ENCODE assay signal across 9 cellular contexts in the genomic region with DNA sequence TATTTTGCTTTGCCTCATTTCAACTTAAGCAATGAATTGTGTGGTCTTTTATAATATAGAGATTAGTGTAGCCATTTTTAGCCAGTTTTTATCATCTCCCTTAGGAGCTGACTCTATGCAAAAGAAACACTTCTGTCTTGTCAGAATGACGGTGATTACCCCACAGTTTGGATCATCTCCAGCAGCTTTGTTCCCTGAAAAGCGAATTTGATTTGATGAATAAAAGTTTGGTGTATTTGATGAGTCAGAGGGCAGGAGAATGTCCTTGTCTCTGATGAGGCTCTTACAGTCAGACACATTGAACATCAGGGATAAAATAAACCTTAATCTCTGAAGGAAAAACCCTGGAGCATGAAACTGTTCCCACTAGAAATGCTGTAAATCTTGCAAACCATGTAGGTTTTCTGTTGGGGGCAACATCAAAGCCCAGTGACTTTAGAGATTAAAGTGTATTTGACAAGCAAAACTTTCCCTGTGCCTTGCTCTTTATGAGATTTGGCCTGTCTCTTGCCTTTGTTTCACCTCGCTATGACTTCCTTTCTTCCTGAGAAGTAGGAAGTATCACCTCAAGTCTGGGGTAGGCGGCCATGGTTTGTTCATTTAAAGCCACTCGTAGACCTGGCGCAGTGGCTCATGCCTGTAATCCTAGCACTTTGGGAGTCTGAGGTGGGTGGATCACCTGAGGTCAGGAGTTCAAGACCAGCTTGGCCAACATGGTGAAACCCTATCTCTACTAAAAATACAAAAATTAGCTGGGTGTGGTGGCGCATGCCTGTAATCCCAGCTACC.
DNase-seq lines count a peak whose midpoint lies in the region; ATAC-seq, FAIRE-seq and TF ChIP-seq lines count a peak whose summit lies in the region.
"Had no signal": no experiment of that assay in that cellular context is flagged by ENCODE, and none has a peak within 500 bp of the region (broad histone marks: within the 10 kb centered on the region; RNA-seq: fewer than 3 reads in every experiment).

No MANE protein-coding gene starts in this region.

- H3K27me3 Mint-ChIP-seq in activated T-helper 1 cell treated with anti-CD3 and anti-CD28 coated beads, Interleukin-12 subunit alpha, Interleukin-12 subunit beta, Interleukin-2, Interleukin-4 antibody, amounts not matched to agents 30 ng/mL and 10 ng/mL and 1 ng/mL, durations not matched to agents 14 hours and 24 hours and 36 hours (ENCODE audit: insufficient read depth), result no peaks in the 10 kb centered on the region

- no peak for TF ChIP-seq CTCF in left ventricle myocardium inferior (IDR thresholded peaks at IDR 0.05; ENCODE audit: borderline replicate concordance)

- peak overlapping the region; percentile 54 for H3K27ac ChIP-seq in left ventricle myocardium inferior (replicated peaks)

- H3K4me1 Mint-ChIP-seq in activated T-helper 1 cell treated with anti-CD3 and anti-CD28 coated beads, Interleukin-12 subunit alpha, Interleukin-12 subunit beta, Interleukin-2, Interleukin-4 antibody, amounts not matched to agents 30 ng/mL and 10 ng/mL and 1 ng/mL, durations not matched to agents 14 hours and 24 hours and 36 hours (ENCODE audit: low read depth), result peaks cover 8% of the 10 kb centered on the region

- DNase-seq in Right ventricle myocardium inferior (ENCODE audit: missing footprints) (no peak), cardiac septum (ENCODE audit: low spot score) (no peak), left ventricle myocardium inferior (no peak), urothelium cell line (ENCODE audit: low spot score) (peak; percentile 54), NCI-H2171 (lab: John Stamatoyannopoulos, UW) (no peak), cerebellar cortex (ENCODE audit: low spot score) (no peak)
- DNase-seq in activated T-helper 1 cell treated with anti-CD3 and anti-CD28 coated beads, Interleukin-12 subunit alpha, Interleukin-12 subunit beta, Interleukin-2, Interleukin-4 antibody, amounts not matched to agents 30 ng/mL and 10 ng/mL and 1 ng/mL, durations not matched to agents 14 hours and 24 hours and 36 hours (ENCODE audit: low spot score), result peak; percentile 4
- DNase-seq: esophagus squamous epithelium had no signal

- intact Hi-C loops in Right ventricle myocardium inferior (cut with DNase I), result no loop called here
- intact Hi-C loops in cardiac septum (cut with DNase I), result no loop called here
- intact Hi-C loops in activated T-helper 1 cell treated with anti-CD3 and anti-CD28 coated beads, Interleukin-12 subunit alpha, Interleukin-12 subunit beta, Interleukin-2, Interleukin-4 antibody, amounts not matched to agents 30 ng/mL and 10 ng/mL and 1 ng/mL, durations not matched to agents 14 hours and 24 hours and 36 hours (cut with micrococcal nuclease), result loop anchor here (2.0 to 10.0 kb wide), 4 partner anchors 20 to 456 kb away; no protein-coding TSS in a partner anchor
- intact Hi-C loops in left ventricle myocardium inferior (cut with micrococcal nuclease), result no loop called here

- H3K36me3 Mint-ChIP-seq in activated T-helper 1 cell treated with anti-CD3 and anti-CD28 coated beads, Interleukin-12 subunit alpha, Interleukin-12 subunit beta, Interleukin-2, Interleukin-4 antibody, amounts not matched to agents 30 ng/mL and 10 ng/mL and 1 ng/mL, durations not matched to agents 14 hours and 24 hours and 36 hours (ENCODE audit: low read depth), result peaks cover 2% of the 10 kb centered on the region

- H3K9me3 Mint-ChIP-seq in activated T-helper 1 cell treated with anti-CD3 and anti-CD28 coated beads, Interleukin-12 subunit alpha, Interleukin-12 subunit beta, Interleukin-2, Interleukin-4 antibody, amounts not matched to agents 30 ng/mL and 10 ng/mL and 1 ng/mL, durations not matched to agents 14 hours and 24 hours and 36 hours, result no peaks in the 10 kb centered on the region

- no peaks in the 10 kb centered on the region for H3K27me3 ChIP-seq in left ventricle myocardium inferior (ENCODE audit: low read depth)
- H3K27me3 ChIP-seq: esophagus squamous epithelium had no signal

- ATAC-seq in Right ventricle myocardium inferior (peak; percentile 60), HG03095 (IDR thresholded peaks at IDR 0.05; ENCODE audit: unreplicated experiment) (no peak)

- H3K4me3 Mint-ChIP-seq in activated T-helper 1 cell treated with anti-CD3 and anti-CD28 coated beads, Interleukin-12 subunit alpha, Interleukin-12 subunit beta, Interleukin-2, Interleukin-4 antibody, amounts not matched to agents 30 ng/mL and 10 ng/mL and 1 ng/mL, durations not matched to agents 14 hours and 24 hours and 36 hours, result peak overlapping the region; percentile 46

- no peak for FAIRE-seq in urothelium cell line (lab: Jason Lieb, UNC)

- H3K4me3 ChIP-seq in left ventricle myocardium inferior, result no peak overlapping the region
- H3K4me3 ChIP-seq: esophagus squamous epithelium had no signal

- H3K9me3 ChIP-seq in left ventricle myocardium inferior (replicated peaks), result no peaks in the 10 kb centered on the region
- H3K9me3 ChIP-seq: esophagus squamous epithelium had no signal

- H3K27ac Mint-ChIP-seq in activated T-helper 1 cell treated with anti-CD3 and anti-CD28 coated beads, Interleukin-12 subunit alpha, Interleukin-12 subunit beta, Interleukin-2, Interleukin-4 antibody, amounts not matched to agents 30 ng/mL and 10 ng/mL and 1 ng/mL, durations not matched to agents 14 hours and 24 hours and 36 hours, result peak overlapping the region; percentile 82

- H3K4me1 ChIP-seq in left ventricle myocardium inferior, result peaks cover 49% of the 10 kb centered on the region

- no peaks in the 10 kb centered on the region for H3K36me3 ChIP-seq in left ventricle myocardium inferior
- H3K36me3 ChIP-seq: esophagus squamous epithelium had no signal

Comparison
In these comparisons a context has a peak if more than half of its experiments do, and no peak if none do; other contexts are left out.
1. DNase-seq: peak in activated T-helper 1 cell treated with anti-CD3 and anti-CD28 coated beads, Interleukin-12 subunit alpha, Interleukin-12 subunit beta, Interleukin-2, Interleukin-4 antibody, amounts not matched to agents 30 ng/mL and 10 ng/mL and 1 ng/mL, durations not matched to agents 14 hours and 24 hours and 36 hours (single experiment) and urothelium cell line (single experiment); none in Right ventricle myocardium inferior (single experiment), cardiac septum (single experiment), left ventricle myocardium inferior (single experiment), NCI-H2171 (single experiment) and cerebellar cortex (single experiment).